In the genomic region with DNA sequence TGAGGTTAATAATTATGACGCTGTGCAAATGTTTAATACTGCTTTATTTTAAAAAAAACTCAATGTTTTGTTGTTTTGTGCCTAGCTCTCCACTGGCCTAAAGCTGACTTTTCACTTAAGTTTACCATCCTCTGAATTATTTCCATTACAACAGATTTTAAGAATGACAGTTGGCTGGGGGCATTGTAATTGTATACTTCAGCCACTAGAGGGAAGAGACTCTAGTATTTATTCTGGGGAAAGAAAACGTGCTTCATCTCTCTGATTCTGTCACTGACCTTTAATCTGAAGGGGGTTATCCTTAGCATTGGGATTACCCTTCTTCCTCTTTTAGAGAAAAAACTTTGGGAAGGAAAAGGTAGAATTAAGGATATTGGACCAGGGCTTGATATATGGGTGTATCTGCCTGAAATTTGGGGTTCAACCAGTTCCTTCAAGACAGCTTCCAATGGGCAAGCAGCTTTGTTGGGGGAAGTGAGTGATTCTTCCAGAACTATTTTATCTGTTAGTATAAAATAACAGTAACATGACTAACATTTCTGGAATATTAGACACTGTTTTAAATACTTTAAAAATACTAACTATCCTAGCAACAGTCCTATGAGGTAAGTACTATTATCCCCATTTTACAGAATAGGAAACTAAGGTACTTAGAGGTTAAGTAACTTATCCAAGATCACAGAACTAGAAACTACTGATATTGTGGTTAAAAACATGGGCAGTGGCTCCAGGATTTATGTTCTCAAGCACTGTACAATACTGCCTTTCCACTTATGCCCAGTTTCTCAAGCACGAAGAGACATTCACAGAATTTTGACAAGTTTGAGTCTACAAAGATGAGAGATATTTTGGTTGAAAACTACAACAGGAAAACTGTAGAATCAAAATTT, we compare ENCODE assay signal across 9 cellular contexts.
DNase-seq lines count a peak whose midpoint lies in the region; ATAC-seq and TF ChIP-seq lines count a peak whose summit lies in the region.
"Had no signal": no experiment of that assay in that cellular context is flagged by ENCODE, and none has a peak within 500 bp of the region (broad histone marks: within the 10 kb centered on the region; RNA-seq: fewer than 3 reads in every experiment).

No MANE protein-coding gene starts in this region.

- H3K27me3 ChIP-seq in lower lobe of right lung (ENCODE audit: low read depth), result no peaks in the 10 kb centered on the region
- H3K27me3 ChIP-seq: BLaER1 had no signal

- DNase-seq in NCI-H1092 treated with DMSO at 0.1 percent for 48 hours (lab: John Stamatoyannopoulos, UW) (peak; percentile 18), NCI-H1092 (lab: John Stamatoyannopoulos, UW) (no peak), H4 (ENCODE audit: low spot score) (peak; percentile 26), NCI-H69 (lab: John Stamatoyannopoulos, UW) (peak; percentile 74), lower lobe of right lung (no peak)
- peak; percentile 21 for DNase-seq in central memory CD4-positive, alpha-beta T cell
- no peak for DNase-seq in activated effector memory CD4-positive, alpha-beta T cell treated with Interleukin-2 at 50 U/mL for 16 hours

- TF ChIP-seq CTCF in lower lobe of right lung (IDR thresholded peaks at IDR 0.05), result peak; percentile 86

- H3K4me3 ChIP-seq in lower lobe of right lung, result no peak overlapping the region
- H3K4me3 ChIP-seq: BLaER1 had no signal

- H3K27ac ChIP-seq in lower lobe of right lung, result no peak overlapping the region
- H3K27ac ChIP-seq: BLaER1 had no signal

- ATAC-seq in lower lobe of right lung (peak; percentile 41 to 57), GM21723 (IDR thresholded peaks at IDR 0.05; ENCODE audit: unreplicated experiment) (no peak)

- H3K9me3 ChIP-seq in lower lobe of right lung, result no peaks in the 10 kb centered on the region
- H3K9me3 ChIP-seq: BLaER1 had no signal

- intact Hi-C loops in lower lobe of right lung (cut with DNase I), result no loop called here

- no peaks in the 10 kb centered on the region for H3K4me1 ChIP-seq in lower lobe of right lung

- no peaks in the 10 kb centered on the region for H3K36me3 ChIP-seq in lower lobe of right lung
- H3K36me3 ChIP-seq: BLaER1 had no signal

Comparison
In these comparisons a context has a peak if more than half of its experiments do, and no peak if none do; other contexts are left out.
1. DNase-seq: peak in NCI-H1092 treated with DMSO at 0.1 percent for 48 hours (single experiment), H4 (single experiment), NCI-H69 (single experiment) and central memory CD4-positive, alpha-beta T cell (single experiment); none in NCI-H1092 (single experiment), lower lobe of right lung (single experiment) and activated effector memory CD4-positive, alpha-beta T cell treated with Interleukin-2 at 50 U/mL for 16 hours (single experiment).